ENCODE assay signal across 10 cellular contexts in genomic region chr14:60815371-60815770, GRCh38.
DNase-seq lines count a peak whose midpoint lies in the region; ATAC-seq and TF ChIP-seq lines count a peak whose summit lies in the region.
"Had no signal": no experiment of that assay in that cellular context is flagged by ENCODE, and none has a peak within 500 bp of the region (broad histone marks: within the 10 kb centered on the region; RNA-seq: fewer than 3 reads in every experiment).

No MANE protein-coding gene starts in this region.

- peaks cover 72% of the 10 kb centered on the region for H3K79me2 ChIP-seq in Karpas-422 (ENCODE audit: low read length)

- peaks cover 3% of the 10 kb centered on the region for H3K4me1 Mint-ChIP-seq in activated CD4-positive, alpha-beta T cell treated with anti-CD3 and anti-CD28 coated beads, Interleukin-2, amount 10 ng/mL, durations not matched to agents 7 days and 5 days
- no peaks in the 10 kb centered on the region for H3K4me1 Mint-ChIP-seq in natural killer cell

- H3K36me3 ChIP-seq in Karpas-422 (ENCODE audit: insufficient read depth, low read length), result peaks cover 61% of the 10 kb centered on the region
- peaks cover 0 to 23% (median 17%) of the 10 kb centered on the region in 3 donors for H3K36me3 ChIP-seq in tibial artery

- H3K27me3 Mint-ChIP-seq in activated CD4-positive, alpha-beta T cell treated with anti-CD3 and anti-CD28 coated beads, Interleukin-2, amount 10 ng/mL, durations not matched to agents 7 days and 5 days, result no peaks in the 10 kb centered on the region
- H3K27me3 Mint-ChIP-seq in natural killer cell (ENCODE audit: low read depth in 2 of 2), result no peaks in the 10 kb centered on the region

- peak overlapping the region; percentile 44 for H3K4me2 ChIP-seq in Karpas-422 (ENCODE audit: low read depth, low read length, poor library complexity, severe bottlenecking)

- no peak for TF ChIP-seq CTCF in tibial artery (IDR thresholded peaks at IDR 0.05)
- no peak for TF ChIP-seq CTCF in natural killer cell (IDR thresholded peaks at IDR 0.05)

- no peak overlapping the region for H3K4me3 Mint-ChIP-seq in activated CD4-positive, alpha-beta T cell treated with anti-CD3 and anti-CD28 coated beads, Interleukin-2, amount 10 ng/mL, durations not matched to agents 7 days and 5 days
- no peak overlapping the region for H3K4me3 Mint-ChIP-seq in natural killer cell

- H3K27ac Mint-ChIP-seq in activated CD4-positive, alpha-beta T cell treated with anti-CD3 and anti-CD28 coated beads, Interleukin-2, amount 10 ng/mL, durations not matched to agents 7 days and 5 days, result peak overlapping the region; percentile 57
- H3K27ac Mint-ChIP-seq in natural killer cell, result no peak overlapping the region

- peaks cover 10% of the 10 kb centered on the region for H3K36me3 Mint-ChIP-seq in activated CD4-positive, alpha-beta T cell treated with anti-CD3 and anti-CD28 coated beads, Interleukin-2, amount 10 ng/mL, durations not matched to agents 7 days and 5 days (ENCODE audit: low read depth)
- H3K36me3 Mint-ChIP-seq in natural killer cell, result peaks cover 10% of the 10 kb centered on the region

- H3K4me3 ChIP-seq in Karpas-422 (ENCODE audit: low read length) (no peak overlapping the region), tibial artery (no peak overlapping the region)
- H3K4me3 ChIP-seq: dorsolateral prefrontal cortex had no signal

- H3K27ac ChIP-seq in Karpas-422 (ENCODE audit: low read length), result peak overlapping the region; percentile 79
- no peak overlapping the region for H3K27ac ChIP-seq in tibial artery
- H3K27ac ChIP-seq: dorsolateral prefrontal cortex had no signal

- H3K9me3 Mint-ChIP-seq in activated CD4-positive, alpha-beta T cell treated with anti-CD3 and anti-CD28 coated beads, Interleukin-2, amount 10 ng/mL, durations not matched to agents 7 days and 5 days, result no peaks in the 10 kb centered on the region
- H3K9me3 Mint-ChIP-seq in natural killer cell, result no peaks in the 10 kb centered on the region

- POLR2A ChIA-PET in activated CD4-positive, alpha-beta T cell treated with anti-CD3 and anti-CD28 coated beads, Interleukin-2, amount 10 ng/mL, durations not matched to agents 7 days and 5 days (lab: Charles Lee), result no interaction called here

- H3K27me3 ChIP-seq in Karpas-422 (ENCODE audit: low read length) (no peaks in the 10 kb centered on the region), tibial artery (no peaks in the 10 kb centered on the region)
- H3K27me3 ChIP-seq: dorsolateral prefrontal cortex had no signal

- peak; percentile 97 for ATAC-seq in HG02852 (IDR thresholded peaks at IDR 0.05; ENCODE audit: unreplicated experiment)
- no peak for ATAC-seq in natural killer cell

- no peak overlapping the region; the same call in 1 of the 2 replicates for H3K9ac ChIP-seq in Karpas-422 (ENCODE audit: low read length)

- no peaks in the 10 kb centered on the region for H3K9me2 ChIP-seq in Karpas-422 (replicated peaks; ENCODE audit: insufficient read depth, low read length)

- CTCF ChIA-PET in activated CD4-positive, alpha-beta T cell treated with anti-CD3 and anti-CD28 coated beads, Interleukin-2, amount 10 ng/mL, durations not matched to agents 7 days and 5 days (lab: Charles Lee), result no interaction called here

- H4K20me1 ChIP-seq in Karpas-422 (ENCODE audit: insufficient read depth, low read depth, low read length), result no peaks in the 10 kb centered on the region

- H2AFZ ChIP-seq in Karpas-422 (ENCODE audit: low read length), result no peak overlapping the region

- H3K9me3 ChIP-seq in Karpas-422 (ENCODE audit: low read length), result no peaks in the 10 kb centered on the region
- no peaks in the 10 kb centered on the region for H3K9me3 ChIP-seq in tibial artery

- H3K4me1 ChIP-seq in Karpas-422 (ENCODE audit: low read length), result peaks cover 73% of the 10 kb centered on the region
- H3K4me1 ChIP-seq in tibial artery, result no peaks in the 10 kb centered on the region

- intact Hi-C loops in tibial artery (cut with DNase I; ENCODE audit: low total_unique reads), result no loop called here
- intact Hi-C loops in natural killer cell (cut with micrococcal nuclease), result no loop called here

- DNase-seq in activated CD4-positive, alpha-beta T cell treated with anti-CD3 and anti-CD28 coated beads, Interleukin-2, amount 10 ng/mL, durations not matched to agents 7 days and 5 days, result no peak
- DNase-seq in activated CD4-positive, alpha-beta T cell treated with anti-CD3 and anti-CD28 coated beads for 4 hours, result no peak
- DNase-seq in Karpas-422 (peak; percentile 90), tibial artery (no peak), cerebellum (ENCODE audit: low spot score) (no peak), NCI-H774 (lab: John Stamatoyannopoulos, UW) (no peak), natural killer cell (no peak)
- DNase-seq: dorsolateral prefrontal cortex, SHP77 had no signal
